Comparison of ENCODE assay signal across 1 cellular context in the genomic region with DNA sequence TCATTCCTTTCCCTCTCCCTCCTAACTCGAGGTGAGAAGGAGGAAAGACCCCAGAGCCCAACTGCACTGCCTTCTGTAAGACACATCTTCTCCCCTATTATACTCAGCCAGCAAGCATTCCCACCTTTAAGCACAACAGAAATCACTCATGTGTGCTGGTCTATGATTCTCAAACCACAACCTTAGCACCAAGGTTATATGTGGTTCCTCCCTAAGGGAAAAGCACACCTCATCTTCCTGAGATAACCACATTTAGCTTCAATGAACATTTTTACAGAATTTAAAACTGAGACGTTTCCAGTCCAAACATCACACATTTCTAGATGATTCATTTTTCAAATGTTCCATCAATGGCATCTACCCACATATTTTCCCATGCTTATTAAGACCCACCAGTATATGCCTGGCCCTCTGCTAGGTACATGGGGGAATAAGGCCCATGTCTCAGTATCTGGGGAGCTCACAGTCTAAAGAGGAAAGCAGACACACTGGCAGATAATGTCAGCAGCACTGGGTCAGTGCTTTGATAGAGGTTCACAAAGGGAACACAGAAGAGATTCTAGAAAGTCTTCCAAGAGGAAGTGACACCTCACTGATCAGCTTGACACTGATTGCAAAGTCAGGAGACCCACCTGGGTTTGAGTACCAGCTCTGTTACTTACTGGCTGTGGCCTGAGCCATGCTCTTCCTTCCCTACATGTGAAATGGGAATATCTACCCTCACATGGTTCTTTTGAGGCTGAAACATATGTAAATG.
TF ChIP-seq lines count a peak whose summit lies in the region.

No MANE protein-coding gene starts in this region.

TF ChIP-seq in GM12878, 131 proteins besides CTCF, POLR2A, EP300 and RAD21 (continued from another document):
- TF ChIP-seq, protein P1, sequence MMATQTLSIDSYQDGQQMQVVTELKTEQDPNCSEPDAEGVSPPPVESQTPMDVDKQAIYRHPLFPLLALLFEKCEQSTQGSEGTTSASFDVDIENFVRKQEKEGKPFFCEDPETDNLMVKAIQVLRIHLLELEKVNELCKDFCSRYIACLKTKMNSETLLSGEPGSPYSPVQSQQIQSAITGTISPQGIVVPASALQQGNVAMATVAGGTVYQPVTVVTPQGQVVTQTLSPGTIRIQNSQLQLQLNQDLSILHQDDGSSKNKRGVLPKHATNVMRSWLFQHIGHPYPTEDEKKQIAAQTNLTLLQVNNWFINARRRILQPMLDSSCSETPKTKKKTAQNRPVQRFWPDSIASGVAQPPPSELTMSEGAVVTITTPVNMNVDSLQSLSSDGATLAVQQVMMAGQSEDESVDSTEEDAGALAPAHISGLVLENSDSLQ (IDR thresholded peaks at IDR 0.05), result 0 out of 2 replicates have a peak, but pooled peaks have one; percentile 18
- peak; percentile 67; the same call in 1 of the 2 replicates for TF ChIP-seq EED (IDR thresholded peaks at IDR 0.05; ENCODE audit: low read depth)
- TF ChIP-seq, protein P2, sequence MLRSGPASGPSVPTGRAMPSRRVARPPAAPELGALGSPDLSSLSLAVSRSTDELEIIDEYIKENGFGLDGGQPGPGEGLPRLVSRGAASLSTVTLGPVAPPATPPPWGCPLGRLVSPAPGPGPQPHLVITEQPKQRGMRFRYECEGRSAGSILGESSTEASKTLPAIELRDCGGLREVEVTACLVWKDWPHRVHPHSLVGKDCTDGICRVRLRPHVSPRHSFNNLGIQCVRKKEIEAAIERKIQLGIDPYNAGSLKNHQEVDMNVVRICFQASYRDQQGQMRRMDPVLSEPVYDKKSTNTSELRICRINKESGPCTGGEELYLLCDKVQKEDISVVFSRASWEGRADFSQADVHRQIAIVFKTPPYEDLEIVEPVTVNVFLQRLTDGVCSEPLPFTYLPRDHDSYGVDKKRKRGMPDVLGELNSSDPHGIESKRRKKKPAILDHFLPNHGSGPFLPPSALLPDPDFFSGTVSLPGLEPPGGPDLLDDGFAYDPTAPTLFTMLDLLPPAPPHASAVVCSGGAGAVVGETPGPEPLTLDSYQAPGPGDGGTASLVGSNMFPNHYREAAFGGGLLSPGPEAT (IDR thresholded peaks at IDR 0.05; ENCODE audit: low read depth), result 0 out of 2 replicates have a peak, but pooled peaks have one; percentile 35
- peak; percentile 21 for TF ChIP-seq MEF2B (IDR thresholded peaks at IDR 0.05; ENCODE audit: partially characterized antibody, poor library complexity, severe bottlenecking)
- TF ChIP-seq IKZF1 (conservative IDR thresholded peaks at IDR 0.05), result peak; percentile 70
TF ChIP-seq in GM12878: peak in this region for 10.
